9 cellular contexts compared by ENCODE assay signal in the genomic region with DNA sequence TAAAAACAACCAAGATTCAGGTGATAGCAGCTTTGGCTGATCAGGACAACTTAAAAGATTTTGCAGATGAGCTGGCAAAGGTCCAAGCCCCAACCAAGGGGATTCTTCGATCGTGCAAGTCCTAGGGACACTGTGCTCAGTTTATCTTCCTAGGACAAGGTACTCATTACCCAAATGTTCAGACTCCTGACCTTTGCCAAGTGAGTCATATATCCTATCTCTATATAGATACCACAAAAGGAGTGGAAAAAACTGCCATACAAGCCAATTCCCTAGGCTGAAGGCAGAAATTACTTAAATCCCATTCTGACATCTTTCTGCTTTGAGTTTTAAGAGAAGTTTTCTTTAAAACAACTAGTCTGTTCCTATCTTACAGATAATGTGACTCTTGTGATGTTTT.
A peak's percentile ranks its signal among the peaks of the same experiment; 100 is the strongest.
DNase-seq lines count a peak whose midpoint lies in the region; ATAC-seq and TF ChIP-seq lines count a peak whose summit lies in the region.
"Had no signal": no experiment of that assay in that cellular context is flagged by ENCODE, and none has a peak within 500 bp of the region (broad histone marks: within the 10 kb centered on the region; RNA-seq: fewer than 3 reads in every experiment).

No MANE protein-coding gene starts in this region.

- H3K36me3 ChIP-seq in mucosa of descending colon (ENCODE audit: low read depth) = no peaks in the 10 kb centered on the region
- H3K36me3 ChIP-seq: thyroid gland had no signal

- intact Hi-C loops in mucosa of descending colon (cut with DNase I, micrococcal nuclease) = no loop called here

- TF ChIP-seq POLR2A in GM18505 (IDR thresholded peaks at IDR 0.05; ENCODE audit: borderline replicate concordance, extremely low read depth, insufficient read depth, insufficient read length) = no peak

- H3K4me1 ChIP-seq in mucosa of descending colon (ENCODE audit: low read depth) = no peaks in the 10 kb centered on the region

- no peaks in the 10 kb centered on the region for H3K9me3 ChIP-seq in mucosa of descending colon
- H3K9me3 ChIP-seq: thyroid gland had no signal

- no peak overlapping the region for H3K4me3 ChIP-seq in mucosa of descending colon
- H3K4me3 ChIP-seq: thyroid gland had no signal

- DNase-seq in Daoy (ENCODE audit: low read depth) (peak; percentile 39), RPMI7951 (ENCODE audit: low read depth) (peak; percentile 70), dermis blood vessel endothelial cell (peak; percentile 70), mucosa of descending colon (no peak), retina (no peak), COLO829 (ENCODE audit: low spot score) (no peak)
- DNase-seq: thyroid gland had no signal

- no peak for TF ChIP-seq CTCF in mucosa of descending colon (IDR thresholded peaks at IDR 0.05)

- ATAC-seq in mucosa of descending colon = peak; percentile 92
- no peak for ATAC-seq in HG02798 (IDR thresholded peaks at IDR 0.05; ENCODE audit: poor library complexity, unreplicated experiment)
- ATAC-seq in GM18505 (IDR thresholded peaks at IDR 0.05; ENCODE audit: unreplicated experiment) = no peak

Comparison
In these comparisons a context has a peak if more than half of its experiments do, and no peak if none do; other contexts are left out.
1. DNase-seq: peak in Daoy (single experiment), RPMI7951 (single experiment) and dermis blood vessel endothelial cell (single experiment); none in mucosa of descending colon (0 of 3), retina (single experiment) and COLO829 (single experiment).